21 cellular contexts compared by ENCODE assay signal in genomic region chr2:236873666-236874065, GRCh38.
"Had no signal": no experiment of that assay in that cellular context is flagged by ENCODE, and none has a peak within 500 bp of the region (broad histone marks: within the 10 kb centered on the region; RNA-seq: fewer than 3 reads in every experiment).

No MANE protein-coding gene starts in this region.

- H3K27ac ChIP-seq: brain microvascular endothelial cell, colonic mucosa, hepatocyte, lower lobe of right lung, parathyroid adenoma, upper lobe of right lung, WERI-Rb-1 had no signal

- H3K4me1 ChIP-seq: colonic mucosa, parathyroid adenoma had no signal

- H3K27me3 ChIP-seq: brain microvascular endothelial cell, colonic mucosa, hepatocyte, spleen had no signal

- H3K4me2 ChIP-seq: hepatocyte had no signal

- H3K9me3 ChIP-seq: colonic mucosa, lower lobe of right lung, spleen, thoracic aorta, upper lobe of right lung had no signal

- H2AFZ ChIP-seq: hepatocyte, parathyroid adenoma had no signal

- H3K36me3 ChIP-seq: brain microvascular endothelial cell, colonic mucosa, lower lobe of right lung, spleen, thoracic aorta, upper lobe of right lung, WERI-Rb-1 had no signal

- ATAC-seq: activated T-helper 17 cell treated with anti-CD3 and anti-CD28 coated beads, Interleukin-2, amount 50 U/mL, for 72 hours; left colon; lower lobe of right lung; natural killer cell treated with Interleukin-12 subunit alpha and Interleukin-12 subunit beta and Interleukin-15 and Interleukin-18, amount 100 ng/mL, for 72 hours; sciatic nerve; stimulated activated memory B cell treated with anti-CD40 and anti-IgM and Interleukin-4, amounts not matched to agents 10 μg/mL and 1 μg/mL and 100 μg/mL, for 72 hours; upper lobe of right lung had no signal

- H3K79me2 ChIP-seq: hepatocyte, parathyroid adenoma had no signal

- DNase-seq: activated CD4-positive, alpha-beta T cell treated with anti-CD3 and anti-CD28 coated beads for 1 hour; activated CD4-positive, alpha-beta T cell treated with anti-CD3 and anti-CD28 coated beads, Interleukin-2, amount 50 U/mL, for 48 hours; activated naive CD4-positive, alpha-beta T cell treated with Interleukin-2 at 50 U/mL for 16 hours; activated naive CD8-positive, alpha-beta T cell treated with anti-CD3 and anti-CD28 coated beads, Interleukin-2, amount 10 ng/mL, durations not matched to agents 7 days and 5 days; amygdala; brain microvascular endothelial cell; left colon; lower lobe of right lung; spleen; stimulated activated CD4-positive, alpha-beta T cell treated with anti-CD3 and anti-CD28 coated beads, Interleukin-4, amount 100 ng/mL, for 4 hours; T-helper 2 cell; upper lobe of right lung; WERI-Rb-1 had no signal

- H3K9ac ChIP-seq: parathyroid adenoma had no signal

- H3K4me3 ChIP-seq: colonic mucosa, hepatocyte, lower lobe of right lung, spleen, thoracic aorta, upper lobe of right lung had no signal
